In the genomic region with DNA sequence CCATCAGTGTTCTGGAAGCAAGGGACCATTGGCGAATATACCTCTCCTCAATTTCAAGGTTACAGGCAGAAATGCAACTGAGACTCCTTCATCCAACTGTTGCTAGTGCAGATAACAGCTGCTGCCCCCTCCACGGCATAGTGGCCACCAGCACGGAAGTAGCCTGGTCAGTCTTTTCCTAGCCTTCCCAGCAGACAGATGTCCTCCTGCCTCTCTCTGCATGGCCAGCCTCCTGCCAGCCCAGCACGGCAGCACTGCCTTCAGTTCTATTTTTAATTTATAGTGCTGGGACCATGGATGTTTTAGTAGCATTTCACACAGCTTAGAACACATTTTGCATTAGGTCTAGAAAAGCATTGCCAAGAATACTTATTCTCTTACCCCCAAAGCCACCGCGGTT, we compare ENCODE assay signal across 29 cellular contexts.
"Had no signal": no experiment of that assay in that cellular context is flagged by ENCODE, and none has a peak within 500 bp of the region (broad histone marks: within the 10 kb centered on the region; RNA-seq: fewer than 3 reads in every experiment).

No MANE protein-coding gene starts in this region.

- H3K27me3 ChIP-seq: neutrophil, pancreas, right lobe of liver, sigmoid colon, spleen, suprapubic skin, testis, tibial artery, transverse colon, upper lobe of right lung, uterus had no signal

- H3K27ac ChIP-seq: neutrophil, pancreas, prostate gland, right lobe of liver, sigmoid colon, skin epidermis, spleen, suprapubic skin, testis, tibial artery, transverse colon, upper lobe of right lung, uterus had no signal

- DNase-seq: naive thymus-derived CD8-positive, alpha-beta T cell; nephron progenitor cell; nucleus accumbens; pancreas; right cardiac atrium; right lobe of liver; sigmoid colon; spleen; stimulated activated CD4-positive, alpha-beta T cell treated with anti-CD3 and anti-CD28 coated beads, Interleukin-12 subunit alpha, Interleukin-12 subunit beta, amount 100 ng/mL, for 4 hours; stimulated activated CD4-positive, alpha-beta T cell treated with anti-CD3 and anti-CD28 coated beads, Interleukin-1b, Interleukin-23, amount 100 ng/mL, for 48 hours; stimulated activated CD4-positive, alpha-beta T cell treated with anti-CD3 and anti-CD28 coated beads, Interleukin-4, amount 100 ng/mL, for 1 hour; stimulated activated CD4-positive, alpha-beta T cell treated with anti-CD3 and anti-CD28 coated beads, Interleukin-4, amount 100 ng/mL, for 4 hours; stimulated activated CD8-positive, alpha-beta memory T cell treated with anti-CD3 and anti-CD28 coated beads, Interleukin-4, amount 100 ng/mL, for 48 hours; stimulated activated naive CD4-positive, alpha-beta T cell; stimulated activated naive CD8-positive, alpha-beta T cell treated with anti-CD3 and anti-CD28 coated beads, Interleukin-15, amount 100 ng/mL, for 72 hours; stimulated activated naive CD8-positive, alpha-beta T cell treated with anti-CD3 and anti-CD28 coated beads, Interleukin-15, Interleukin-2, amounts not matched to agents 100 U/mL and 50 U/mL, for 24 hours; substantia nigra; testis; tibial artery; transverse colon; upper lobe of right lung; uterus had no signal

- H3K4me3 ChIP-seq: pancreas, prostate gland, right lobe of liver, sigmoid colon, skin epidermis, smooth muscle cell, spleen, suprapubic skin, testis, tibial artery, transverse colon, upper lobe of right lung, uterus had no signal

- H3K9me3 ChIP-seq: neutrophil, pancreas, prostate gland, right lobe of liver, sigmoid colon, spleen, suprapubic skin, testis, tibial artery, transverse colon, upper lobe of right lung, uterus had no signal

- ATAC-seq: naive thymus-derived CD8-positive, alpha-beta T cell; natural killer cell treated with Interleukin-12 subunit alpha and Interleukin-12 subunit beta and Interleukin-15 and Interleukin-18, amount 100 ng/mL, for 72 hours; pancreas; right cardiac atrium; right lobe of liver; stimulated activated memory B cell treated with anti-CD40 and anti-IgM and Interleukin-4, amounts not matched to agents 10 μg/mL and 1 μg/mL and 100 μg/mL, for 72 hours; stimulated activated naive CD8-positive, alpha-beta T cell treated with anti-CD3 and anti-CD28 coated beads, Interleukin-15, amount 100 ng/mL, for 72 hours; stimulated activated naive CD8-positive, alpha-beta T cell treated with anti-CD3 and anti-CD28 coated beads, Interleukin-15, Interleukin-2, amounts not matched to agents 100 U/mL and 50 U/mL, for 24 hours; upper lobe of right lung had no signal

- H3K4me2 ChIP-seq: smooth muscle cell had no signal

- H3K36me3 ChIP-seq: neutrophil, pancreas, prostate gland, right lobe of liver, sigmoid colon, spleen, suprapubic skin, tibial artery, transverse colon, upper lobe of right lung, uterus had no signal

- H3K4me1 ChIP-seq: pancreas, prostate gland, right lobe of liver, sigmoid colon, spleen, suprapubic skin, testis, tibial artery, transverse colon, upper lobe of right lung, uterus had no signal
